Comparison of ENCODE assay signal across 7 cellular contexts in genomic region chr9:98775831-98776441, GRCh38. TPM values are rescaled to one million over a fixed set of nuclear protein-coding genes. Genes with fewer than 3 reads are reported as not detected.
A peak's percentile ranks its signal among the peaks of the same experiment; 100 is the strongest.
DNase-seq lines count a peak whose midpoint lies in the region; ATAC-seq, FAIRE-seq and TF ChIP-seq lines count a peak whose summit lies in the region.

No MANE protein-coding gene starts in this region.

- DNase-seq in Daoy (ENCODE audit: low read depth) (peak; percentile 75), HFF-Myc (ENCODE audit: extremely low read depth, low read depth) (peak; percentile 33), bronchial epithelial cell (ENCODE audit: low read depth) (peak; percentile 63), left kidney (ENCODE audit: low read depth, low spot score) (peak; percentile 90), tibial nerve (ENCODE audit: low spot score in 2 of 2) (peak in 1 of 2 donors; percentile 66)

- TF ChIP-seq EP300 in tibial nerve (IDR thresholded peaks at IDR 0.05) (no peak), gastroesophageal sphincter (IDR thresholded peaks at IDR 0.05) (no peak)

- H3K36me3 ChIP-seq in OCI-LY1 (ENCODE audit: insufficient read depth, low read length): peaks cover 12% of the 10 kb centered on the region; the same call in 1 of the 2 replicates
- H3K36me3 ChIP-seq in bronchial epithelial cell (ENCODE audit: control insufficient read depth, insufficient read depth, low read length): peaks cover 18% of the 10 kb centered on the region
- peaks cover 0 to 77% (median 6%) of the 10 kb centered on the region in 3 donors for H3K36me3 ChIP-seq in tibial nerve
- peaks cover 0 to 78% of the 10 kb centered on the region in 2 donors for H3K36me3 ChIP-seq in gastroesophageal sphincter

- no peak overlapping the region for H3K4me3 ChIP-seq in HFF-Myc (replicated peaks; ENCODE audit: low read depth, low read length)
- H3K4me3 ChIP-seq in OCI-LY1 (ENCODE audit: low read depth, low read length, poor library complexity, severe bottlenecking): no peak overlapping the region
- no peak overlapping the region for H3K4me3 ChIP-seq in bronchial epithelial cell (ENCODE audit: low read depth, low read length)
- H3K4me3 ChIP-seq in tibial nerve: no peak overlapping the region
- no peak overlapping the region for H3K4me3 ChIP-seq in gastroesophageal sphincter

- H3K9me2 ChIP-seq in OCI-LY1 (ENCODE audit: low read depth, low read length): no peaks in the 10 kb centered on the region

- H3K9me3 ChIP-seq in OCI-LY1 (ENCODE audit: low read length) (no peaks in the 10 kb centered on the region), tibial nerve (no peaks in the 10 kb centered on the region), gastroesophageal sphincter (no peaks in the 10 kb centered on the region)

- TF ChIP-seq CTCF in HFF-Myc (IDR thresholded peaks at IDR 0.05; ENCODE audit: low read depth, low read length, missing control alignments) (peak; percentile 79), OCI-LY1 (IDR thresholded peaks at IDR 0.05; ENCODE audit: low read length) (peak; percentile 84), bronchial epithelial cell (IDR thresholded peaks at IDR 0.05; ENCODE audit: insufficient read depth, low read length, severe bottlenecking) (peak; percentile 59), tibial nerve (IDR thresholded peaks at IDR 0.05) (peak; percentile 47 to 61 (median 55)), gastroesophageal sphincter (IDR thresholded peaks at IDR 0.05) (peak in 2 of 4 experiments; percentile 44 to 66)

- H4K20me1 ChIP-seq in OCI-LY1 (ENCODE audit: insufficient read depth, low read length): no peaks in the 10 kb centered on the region

- H3K79me2 ChIP-seq in OCI-LY1 (ENCODE audit: insufficient read depth, low read length): no peaks in the 10 kb centered on the region

- H3K9ac ChIP-seq in OCI-LY1 (ENCODE audit: low read length): no peak overlapping the region

- no peak overlapping the region for H3K4me2 ChIP-seq in OCI-LY1 (ENCODE audit: low read length)

- H2AFZ ChIP-seq in OCI-LY1 (ENCODE audit: low read length): no peak overlapping the region

- no peaks in the 10 kb centered on the region for H3K27me3 ChIP-seq in OCI-LY1 (ENCODE audit: insufficient read depth, low read length)
- no peaks in the 10 kb centered on the region for H3K27me3 ChIP-seq in bronchial epithelial cell (ENCODE audit: control insufficient read depth, insufficient read depth, low read length)
- H3K27me3 ChIP-seq in tibial nerve: no peaks in the 10 kb centered on the region
- H3K27me3 ChIP-seq in gastroesophageal sphincter: no peaks in the 10 kb centered on the region

- H3F3A ChIP-seq in OCI-LY1 (ENCODE audit: insufficient read depth, low read length): no peaks in the 10 kb centered on the region

- TF ChIP-seq POLR2A in tibial nerve (IDR thresholded peaks at IDR 0.05): no peak
- TF ChIP-seq POLR2A in gastroesophageal sphincter (IDR thresholded peaks at IDR 0.05): no peak

- no peak for ATAC-seq in gastroesophageal sphincter

- no peak for FAIRE-seq in bronchial epithelial cell (lab: Jason Lieb, UNC)

- H3K4me1 ChIP-seq in OCI-LY1 (ENCODE audit: insufficient read depth, low read length, severe bottlenecking): no peaks in the 10 kb centered on the region
- no peaks in the 10 kb centered on the region for H3K4me1 ChIP-seq in tibial nerve
- no peaks in the 10 kb centered on the region for H3K4me1 ChIP-seq in gastroesophageal sphincter

- H3K27ac ChIP-seq in OCI-LY1 (ENCODE audit: low read depth, low read length, poor library complexity, severe bottlenecking) (no peak overlapping the region), tibial nerve (no peak overlapping the region), gastroesophageal sphincter (no peak overlapping the region)

- WGBS in tibial nerve, 2 donors: 28 to 36% methylated on average over 8 of the region's 8 CpGs
- WGBS in gastroesophageal sphincter (ENCODE audit: low coverage in 1 of 2), 2 donors: 34 to 37% methylated on average over 6 of the region's 8 CpGs

RNA-seq across cellular contexts. Expression of gene ANKS6, which starts 20.4 kb away (rescaled TPM):
- 10.3 and 28.6 TPM in 2 replicates for total RNA-seq in Daoy (2014; rRNA removed; shearing (Covaris generic))
- total RNA-seq in bronchial epithelial cell (20.1 and 32.1 TPM in 2 replicates), tibial nerve (10 to 100 TPM; 13.8 to 46.2 (median 27.9) TPM), gastroesophageal sphincter (10 to 100 TPM; 17.6 to 38.4 (median 22.8) TPM)

RNA-seq across cellular contexts. Expression of gene GALNT12, which starts 31.5 kb away (rescaled TPM):
- total RNA-seq in Daoy (2014; rRNA removed; shearing (Covaris generic)): 5.3 TPM in 2 replicates
- total RNA-seq in bronchial epithelial cell (1.0 and 2.6 TPM in 2 replicates), tibial nerve (1 to 10 TPM; 1.8 to 6.0 (median 3.5) TPM), gastroesophageal sphincter (10 to 100 TPM; 13.7 to 34.6 (median 15.2) TPM)
